Comparison of ENCODE assay signal across 10 cellular contexts in the genomic region with DNA sequence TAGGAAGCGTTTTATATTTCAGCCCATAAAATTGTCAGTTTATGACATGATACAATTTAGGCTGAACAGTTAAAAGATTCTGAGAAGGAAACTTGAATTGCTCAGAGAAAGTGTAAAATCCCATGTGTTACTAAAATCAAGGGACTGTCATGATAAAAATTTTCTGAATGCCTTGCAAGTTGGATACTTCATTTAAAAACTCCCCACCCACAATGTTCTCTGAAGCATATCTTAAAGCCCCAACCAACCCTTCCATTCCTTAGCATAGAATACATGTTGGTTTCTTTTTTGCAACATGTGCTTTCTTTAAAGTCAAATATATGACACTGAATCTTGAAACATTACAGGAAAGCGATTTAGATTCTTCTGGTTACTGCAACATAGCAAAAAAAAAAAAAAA.
DNase-seq lines count a peak whose midpoint lies in the region; ATAC-seq lines count a peak whose summit lies in the region.
"Had no signal": no experiment of that assay in that cellular context is flagged by ENCODE, and none has a peak within 500 bp of the region (broad histone marks: within the 10 kb centered on the region; RNA-seq: fewer than 3 reads in every experiment).

No MANE protein-coding gene starts in this region.

- peaks cover 10% of the 10 kb centered on the region for H3K9me3 Mint-ChIP-seq in activated naive CD4-positive, alpha-beta T cell treated with anti-CD3 and anti-CD28 coated beads, Interleukin-2, amount 50 U/mL, for 24 hours
- no peaks in the 10 kb centered on the region for H3K9me3 Mint-ChIP-seq in stimulated activated naive CD8-positive, alpha-beta T cell treated with anti-CD3 and anti-CD28 coated beads, Interleukin-15, Interleukin-2, amounts not matched to agents 100 ng/mL and 50 ng/mL, for 24 hours

- no peak for DNase-seq in activated naive CD4-positive, alpha-beta T cell treated with anti-CD3 and anti-CD28 coated beads, Interleukin-2, amount 50 U/mL, for 16 hours
- DNase-seq in MV-4-11 (lab: John Stamatoyannopoulos, UW) (no peak), SKM-1 treated with dmso at 0.1 percent for 144 hours (lab: John Stamatoyannopoulos, UW; ENCODE audit: unreplicated experiment) (no peak)
- no peak for DNase-seq in stimulated activated CD4-positive, alpha-beta T cell treated with anti-CD3 and anti-CD28 coated beads, Interleukin-4, amount 100 ng/mL, for 24 hours
- DNase-seq: activated CD8-positive, alpha-beta memory T cell treated with anti-CD3 and anti-CD28 coated beads for 24 hours; NCI-H446 treated with DMSO at 0.1 percent for 48 hours had no signal

- H3K4me1 Mint-ChIP-seq in activated naive CD4-positive, alpha-beta T cell treated with anti-CD3 and anti-CD28 coated beads, Interleukin-2, amount 50 U/mL, for 24 hours = peaks cover 83% of the 10 kb centered on the region
- peaks cover 90% of the 10 kb centered on the region for H3K4me1 Mint-ChIP-seq in stimulated activated naive CD8-positive, alpha-beta T cell treated with anti-CD3 and anti-CD28 coated beads, Interleukin-15, Interleukin-2, amounts not matched to agents 100 ng/mL and 50 ng/mL, for 24 hours (ENCODE audit: low read depth)

- H3K4me3 Mint-ChIP-seq in activated naive CD4-positive, alpha-beta T cell treated with anti-CD3 and anti-CD28 coated beads, Interleukin-2, amount 50 U/mL, for 24 hours = peak overlapping the region; percentile 70
- H3K4me3 Mint-ChIP-seq in stimulated activated naive CD8-positive, alpha-beta T cell treated with anti-CD3 and anti-CD28 coated beads, Interleukin-15, Interleukin-2, amounts not matched to agents 100 ng/mL and 50 ng/mL, for 24 hours = peak overlapping the region; percentile 66

- peaks cover 14% of the 10 kb centered on the region for H3K36me3 Mint-ChIP-seq in activated naive CD4-positive, alpha-beta T cell treated with anti-CD3 and anti-CD28 coated beads, Interleukin-2, amount 50 U/mL, for 24 hours
- peaks cover 20% of the 10 kb centered on the region for H3K36me3 Mint-ChIP-seq in stimulated activated naive CD8-positive, alpha-beta T cell treated with anti-CD3 and anti-CD28 coated beads, Interleukin-15, Interleukin-2, amounts not matched to agents 100 ng/mL and 50 ng/mL, for 24 hours (ENCODE audit: low read depth)

- no peaks in the 10 kb centered on the region for H3K27me3 Mint-ChIP-seq in activated naive CD4-positive, alpha-beta T cell treated with anti-CD3 and anti-CD28 coated beads, Interleukin-2, amount 50 U/mL, for 24 hours
- H3K27me3 Mint-ChIP-seq in stimulated activated naive CD8-positive, alpha-beta T cell treated with anti-CD3 and anti-CD28 coated beads, Interleukin-15, Interleukin-2, amounts not matched to agents 100 ng/mL and 50 ng/mL, for 24 hours = no peaks in the 10 kb centered on the region

- ATAC-seq in GM21619 (IDR thresholded peaks at IDR 0.05; ENCODE audit: unreplicated experiment) (peak; percentile 41), HG03469 (IDR thresholded peaks at IDR 0.05; ENCODE audit: unreplicated experiment) (peak; percentile 37)

- H3K27ac Mint-ChIP-seq in activated naive CD4-positive, alpha-beta T cell treated with anti-CD3 and anti-CD28 coated beads, Interleukin-2, amount 50 U/mL, for 24 hours = peak overlapping the region; percentile 30
- H3K27ac Mint-ChIP-seq in stimulated activated naive CD8-positive, alpha-beta T cell treated with anti-CD3 and anti-CD28 coated beads, Interleukin-15, Interleukin-2, amounts not matched to agents 100 ng/mL and 50 ng/mL, for 24 hours = peak overlapping the region; percentile 97
